ENCODE assay signal across 1 cellular context in the genomic region with DNA sequence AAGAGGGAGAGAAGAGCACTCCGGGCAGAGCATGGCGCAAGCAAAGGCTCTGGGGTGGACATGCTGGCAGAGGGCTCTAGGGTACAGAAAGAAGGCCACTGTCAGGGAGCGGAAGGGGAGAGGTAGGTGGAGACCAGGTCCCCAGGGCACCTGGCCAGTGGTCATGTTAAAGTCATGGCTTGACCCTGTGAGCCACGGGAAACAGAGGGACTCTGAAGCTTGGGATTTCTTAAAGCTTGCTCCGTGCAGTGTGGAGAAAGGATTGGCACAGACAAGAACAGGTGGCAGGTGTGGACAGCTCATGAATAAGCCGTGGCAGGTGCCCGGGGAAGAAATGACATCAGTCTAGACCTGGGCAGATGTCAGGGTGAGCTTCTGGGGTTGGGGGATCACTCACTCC.
TF ChIP-seq lines count a peak whose summit lies in the region.

No MANE protein-coding gene starts in this region.

TF ChIP-seq in SK-N-SH, 30 proteins besides CTCF, POLR2A, EP300 and RAD21:
- TF ChIP-seq, protein P1, sequence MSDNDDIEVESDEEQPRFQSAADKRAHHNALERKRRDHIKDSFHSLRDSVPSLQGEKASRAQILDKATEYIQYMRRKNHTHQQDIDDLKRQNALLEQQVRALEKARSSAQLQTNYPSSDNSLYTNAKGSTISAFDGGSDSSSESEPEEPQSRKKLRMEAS (IDR thresholded peaks at IDR 0.05; ENCODE audit: low read depth): no peak
- TF ChIP-seq SMC3 (IDR thresholded peaks at IDR 0.05; ENCODE audit: low read depth, low read length) (no peak), FOXM1 (IDR thresholded peaks at IDR 0.05; ENCODE audit: low read depth) (no peak), RFX5 (IDR thresholded peaks at IDR 0.05; ENCODE audit: low read length) (no peak), TAF1 (IDR thresholded peaks at IDR 0.05; ENCODE audit: borderline replicate concordance, low read depth, low read length) (no peak), POLR2AphosphoS5 (IDR thresholded peaks at IDR 0.05; ENCODE audit: low read depth, low read length) (no peak), YY1 (IDR thresholded peaks at IDR 0.05; ENCODE audit: low read depth) (no peak), FOXJ3 (CRISPR knock-in tag; IDR thresholded peaks at IDR 0.05) (no peak), NFIC (IDR thresholded peaks at IDR 0.05; ENCODE audit: borderline replicate concordance) (no peak), GATA2 (CRISPR knock-in tag; IDR thresholded peaks at IDR 0.05) (no peak), TCF12 (IDR thresholded peaks at IDR 0.05) (no peak), RXRA (IDR thresholded peaks at IDR 0.05; ENCODE audit: borderline replicate concordance, low read depth) (no peak), RCOR1 (IDR thresholded peaks at IDR 0.05; ENCODE audit: low read length) (no peak), CHD2 (IDR thresholded peaks at IDR 0.05; ENCODE audit: low read length, partially characterized antibody) (no peak), EZH2phosphoT487 (IDR thresholded peaks at IDR 0.05; ENCODE audit: borderline replicate concordance, low read depth) (no peak)
- TF ChIP-seq, protein P2, sequence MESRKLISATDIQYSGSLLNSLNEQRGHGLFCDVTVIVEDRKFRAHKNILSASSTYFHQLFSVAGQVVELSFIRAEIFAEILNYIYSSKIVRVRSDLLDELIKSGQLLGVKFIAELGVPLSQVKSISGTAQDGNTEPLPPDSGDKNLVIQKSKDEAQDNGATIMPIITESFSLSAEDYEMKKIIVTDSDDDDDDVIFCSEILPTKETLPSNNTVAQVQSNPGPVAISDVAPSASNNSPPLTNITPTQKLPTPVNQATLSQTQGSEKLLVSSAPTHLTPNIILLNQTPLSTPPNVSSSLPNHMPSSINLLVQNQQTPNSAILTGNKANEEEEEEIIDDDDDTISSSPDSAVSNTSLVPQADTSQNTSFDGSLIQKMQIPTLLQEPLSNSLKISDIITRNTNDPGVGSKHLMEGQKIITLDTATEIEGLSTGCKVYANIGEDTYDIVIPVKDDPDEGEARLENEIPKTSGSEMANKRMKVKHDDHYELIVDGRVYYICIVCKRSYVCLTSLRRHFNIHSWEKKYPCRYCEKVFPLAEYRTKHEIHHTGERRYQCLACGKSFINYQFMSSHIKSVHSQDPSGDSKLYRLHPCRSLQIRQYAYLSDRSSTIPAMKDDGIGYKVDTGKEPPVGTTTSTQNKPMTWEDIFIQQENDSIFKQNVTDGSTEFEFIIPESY (IDR thresholded peaks at IDR 0.05; ENCODE audit: borderline replicate concordance, low read depth): no peak
- TF ChIP-seq, protein P3, sequence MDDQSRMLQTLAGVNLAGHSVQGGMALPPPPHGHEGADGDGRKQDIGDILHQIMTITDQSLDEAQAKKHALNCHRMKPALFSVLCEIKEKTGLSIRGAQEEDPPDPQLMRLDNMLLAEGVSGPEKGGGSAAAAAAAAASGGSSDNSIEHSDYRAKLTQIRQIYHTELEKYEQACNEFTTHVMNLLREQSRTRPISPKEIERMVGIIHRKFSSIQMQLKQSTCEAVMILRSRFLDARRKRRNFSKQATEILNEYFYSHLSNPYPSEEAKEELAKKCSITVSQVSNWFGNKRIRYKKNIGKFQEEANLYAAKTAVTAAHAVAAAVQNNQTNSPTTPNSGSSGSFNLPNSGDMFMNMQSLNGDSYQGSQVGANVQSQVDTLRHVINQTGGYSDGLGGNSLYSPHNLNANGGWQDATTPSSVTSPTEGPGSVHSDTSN (IDR thresholded peaks at IDR 0.05): no peak
- TF ChIP-seq, protein P4, sequence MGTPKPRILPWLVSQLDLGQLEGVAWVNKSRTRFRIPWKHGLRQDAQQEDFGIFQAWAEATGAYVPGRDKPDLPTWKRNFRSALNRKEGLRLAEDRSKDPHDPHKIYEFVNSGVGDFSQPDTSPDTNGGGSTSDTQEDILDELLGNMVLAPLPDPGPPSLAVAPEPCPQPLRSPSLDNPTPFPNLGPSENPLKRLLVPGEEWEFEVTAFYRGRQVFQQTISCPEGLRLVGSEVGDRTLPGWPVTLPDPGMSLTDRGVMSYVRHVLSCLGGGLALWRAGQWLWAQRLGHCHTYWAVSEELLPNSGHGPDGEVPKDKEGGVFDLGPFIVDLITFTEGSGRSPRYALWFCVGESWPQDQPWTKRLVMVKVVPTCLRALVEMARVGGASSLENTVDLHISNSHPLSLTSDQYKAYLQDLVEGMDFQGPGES (IDR thresholded peaks at IDR 0.05; ENCODE audit: low read depth, low read length): no peak
